Comparison of ENCODE assay signal across 1 cellular context in genomic region chr12:47744005-47744651, GRCh38.
A peak's percentile ranks its signal among the peaks of the same experiment; 100 is the strongest.
TF ChIP-seq lines count a peak whose summit lies in the region.

No MANE protein-coding gene starts in this region.

TF ChIP-seq in H1, 55 proteins besides CTCF, POLR2A, EP300 and RAD21:
- TF ChIP-seq GTF2F1 (IDR thresholded peaks at IDR 0.05; ENCODE audit: borderline replicate concordance, low read depth, low read length) (no peak), CBX8 (IDR thresholded peaks at IDR 0.05; ENCODE audit: borderline replicate concordance, low read depth, low read length) (no peak), TAF7 (optimal IDR thresholded peaks at IDR 0.05; ENCODE audit: borderline replicate concordance, low read depth, low read length) (no peak), ATF3 (IDR thresholded peaks at IDR 0.05; ENCODE audit: insufficient read depth, low read depth, low read length) (no peak), BACH1 (IDR thresholded peaks at IDR 0.05; ENCODE audit: low read length) (0 out of 2 replicates have a peak, but pooled peaks have one; percentile 44), CTBP2 (IDR thresholded peaks at IDR 0.05; ENCODE audit: borderline replicate concordance, insufficient read depth, insufficient read length, low read length) (no peak), NRF1 (IDR thresholded peaks at IDR 0.05; ENCODE audit: low read depth, low read length) (no peak), TCF12 (IDR thresholded peaks at IDR 0.05; ENCODE audit: low read depth, low read length) (peak; percentile 67; the same call in 1 of the 2 replicates), YY1 (IDR thresholded peaks at IDR 0.05; ENCODE audit: low read depth, low read length) (0 out of 2 replicates have a peak, but pooled peaks have one; percentile 20), MAFK (IDR thresholded peaks at IDR 0.05; ENCODE audit: low read depth, low read length) (no peak), POLR2AphosphoS5 (IDR thresholded peaks at IDR 0.05; ENCODE audit: low read depth, low read length) (0 out of 2 replicates have a peak, but pooled peaks have one; percentile 18), MAX (IDR thresholded peaks at IDR 0.05) (0 out of 2 replicates have a peak, but pooled peaks have one; percentile 33), CBX5 (IDR thresholded peaks at IDR 0.05; ENCODE audit: low read depth, low read length) (no peak), SP2 (IDR thresholded peaks at IDR 0.05; ENCODE audit: low read length) (no peak), TEAD4 (IDR thresholded peaks at IDR 0.05; ENCODE audit: low read depth, low read length) (peak; percentile 96), JUND (IDR thresholded peaks at IDR 0.05; ENCODE audit: low read length) (peak; percentile 22; the same call in 1 of the 2 replicates), SRF (IDR thresholded peaks at IDR 0.05; ENCODE audit: low read depth, low read length) (no peak), RBBP5 (IDR thresholded peaks at IDR 0.05; ENCODE audit: borderline replicate concordance, low read depth, low read length) (no peak)
